ENCODE assay signal across 8 cellular contexts in the genomic region with DNA sequence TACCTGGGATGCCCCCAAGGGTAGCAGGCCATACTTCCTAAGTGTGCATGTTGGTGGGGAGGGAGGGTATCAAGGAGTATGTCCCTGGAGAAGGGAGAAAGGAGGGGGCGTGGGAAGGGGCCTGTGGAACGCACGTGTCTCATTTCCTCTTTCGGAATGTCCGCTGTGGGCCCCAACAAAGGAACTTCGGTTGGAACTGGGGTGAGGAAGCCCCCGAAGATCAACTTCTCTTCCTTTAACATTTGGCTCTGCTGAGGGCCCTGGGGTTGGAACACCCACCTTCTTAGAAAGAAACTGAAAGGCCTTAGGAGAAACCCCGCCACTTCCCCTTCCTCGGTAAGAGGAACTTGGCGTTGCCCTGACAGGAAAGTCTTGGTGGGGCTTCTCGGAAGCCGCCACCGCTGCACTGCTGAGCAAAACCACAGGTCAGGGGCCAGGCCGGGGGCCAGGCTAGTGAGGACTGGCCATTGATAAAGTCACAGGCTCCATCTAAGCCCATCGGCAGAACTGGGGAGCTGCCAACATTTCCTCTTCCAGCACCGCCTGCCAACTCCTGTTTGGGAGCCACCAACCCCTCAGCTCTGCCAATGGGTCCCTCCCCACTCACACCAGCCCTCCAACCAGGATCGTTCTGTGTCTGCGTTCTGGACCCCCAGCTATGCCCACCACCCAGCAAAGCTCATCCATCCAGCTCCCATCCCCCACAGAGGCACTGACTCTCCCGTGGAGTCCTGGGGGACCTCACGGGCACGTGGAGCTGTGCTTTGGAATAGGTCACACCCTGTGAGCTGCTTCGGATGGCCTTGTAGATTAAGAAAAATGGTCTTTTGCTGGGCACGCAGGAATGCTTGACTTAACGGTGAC. TPM values are rescaled to one million over a fixed set of nuclear protein-coding genes. Genes with fewer than 3 reads are reported as not detected.
DNase-seq lines count a peak whose midpoint lies in the region; ATAC-seq and TF ChIP-seq lines count a peak whose summit lies in the region.

No MANE protein-coding gene starts in this region.

- CTCF ChIA-PET in RWPE1 (lab: Yijun Ruan, JAX): interaction anchor here (0.8 to 5.5 kb wide), 12 partner anchors 8 to 164 kb away, joined by 3 to 64 read pairs (median 4); a partner anchor contains a TSS

- H3K4me3 ChIP-seq in left lung: peak overlapping the region in 1 of 2 donors; percentile 24

- H3K27ac ChIP-seq in left lung (peak overlapping the region; percentile 47 to 96), RWPE1 (no peak overlapping the region; the same call in 1 of the 2 replicates)

- ATAC-seq in GM18873 (IDR thresholded peaks at IDR 0.05; ENCODE audit: low FRiP score, unreplicated experiment) (peak; percentile 33), left lung (peak; percentile 58), HG03565 (IDR thresholded peaks at IDR 0.05; ENCODE audit: unreplicated experiment) (no peak)

- DNase-seq in NOMO-1 treated with DMSO at 0.1 percent for 48 hours (lab: John Stamatoyannopoulos, UW; ENCODE audit: unreplicated experiment) (peak; percentile 97), activated T-helper 1 cell treated with Interleukin-2 at 50 U/mL for 16 hours (ENCODE audit: low read depth) (peak; percentile 48), left lung (peak; percentile 90 to 96), NCI-H1417 (lab: John Stamatoyannopoulos, UW) (no peak), RWPE1 (ENCODE audit: low spot score) (no peak)
- peak; percentile 27 for DNase-seq in stimulated activated CD8-positive, alpha-beta memory T cell treated with anti-CD3 and anti-CD28 coated beads, Interleukin-7, amount 100 ng/mL, for 24 hours (ENCODE audit: low read depth)

- H3K27me3 ChIP-seq in left lung: no peaks in the 10 kb centered on the region

- peak in 1 of 2 donors; percentile 17 for TF ChIP-seq CTCF in left lung (IDR thresholded peaks at IDR 0.05)
- TF ChIP-seq CTCF in RWPE1 (conservative IDR thresholded peaks at IDR 0.05; ENCODE audit: low read depth): no peak

- H3K36me3 ChIP-seq in left lung: no peaks in the 10 kb centered on the region

- no peaks in the 10 kb centered on the region for H3K9me3 ChIP-seq in left lung

- POLR2A ChIA-PET in RWPE1 (lab: Yijun Ruan, JAX; ENCODE audit: low non-redundant PET): no interaction called here

- H3K4me1 ChIP-seq in left lung: peaks cover 5 to 57% of the 10 kb centered on the region in 2 donors

- intact Hi-C loops in left lung (cut with DNase I): loop anchor here (5.0 to 10.0 kb wide), 2 partner anchors 122 to 125 kb away; a partner anchor contains a TSS

RNA-seq across cellular contexts. Expression of a gene that starts 44.8 kb away (rescaled TPM):
- total RNA-seq in left lung: 10 to 100 TPM; 24.7 to 60.3 TPM

Comparison
In these comparisons a context has a peak if more than half of its experiments do, and no peak if none do; other contexts are left out.
1. DNase-seq: peak in NOMO-1 treated with DMSO at 0.1 percent for 48 hours (single experiment), activated T-helper 1 cell treated with Interleukin-2 at 50 U/mL for 16 hours (single experiment), left lung (2 of 2) and stimulated activated CD8-positive, alpha-beta memory T cell treated with anti-CD3 and anti-CD28 coated beads, Interleukin-7, amount 100 ng/mL, for 24 hours (single experiment); none in NCI-H1417 (0 of 3) and RWPE1 (single experiment).